Comparison of ENCODE assay signal across 14 cellular contexts in the genomic region with DNA sequence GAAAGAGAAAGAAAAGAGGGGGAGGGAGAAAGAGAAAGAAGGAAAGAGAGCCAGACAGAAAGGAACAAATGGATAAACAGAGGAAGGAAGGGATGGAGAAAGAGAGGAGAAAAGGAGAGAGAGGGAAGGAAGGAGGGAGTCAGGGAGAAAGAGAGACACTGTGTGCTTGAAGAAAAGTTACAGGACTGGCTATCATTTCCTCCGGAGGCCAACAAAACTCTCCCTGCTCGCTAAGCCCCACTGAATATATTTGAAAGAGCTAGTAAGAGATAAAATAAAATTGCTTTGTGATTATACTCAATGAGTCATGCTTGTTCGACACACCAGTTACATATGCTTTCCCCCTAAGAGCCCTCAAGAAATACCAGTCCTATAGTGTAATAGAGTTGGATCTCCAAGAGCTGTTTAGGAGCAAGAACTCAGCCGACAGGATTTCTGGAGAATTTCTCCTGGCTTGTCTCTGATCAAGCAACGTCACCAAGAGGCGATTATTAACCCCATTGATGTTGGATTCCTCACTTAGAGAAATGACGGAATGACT.
A peak's percentile ranks its signal among the peaks of the same experiment; 100 is the strongest.
DNase-seq lines count a peak whose midpoint lies in the region; ATAC-seq and TF ChIP-seq lines count a peak whose summit lies in the region.
"Had no signal": no experiment of that assay in that cellular context is flagged by ENCODE, and none has a peak within 500 bp of the region (broad histone marks: within the 10 kb centered on the region; RNA-seq: fewer than 3 reads in every experiment).

No MANE protein-coding gene starts in this region.

- TF ChIP-seq CTCF in mammary epithelial cell (conservative IDR thresholded peaks at IDR 0.05 in 1 of 2, IDR thresholded peaks at IDR 0.05 in 1 of 2; ENCODE audit: extremely low read depth in 1 of 2, insufficient read depth in 1 of 2, low read depth in 1 of 2, low read length in 2 of 2): no peak
- TF ChIP-seq CTCF in breast epithelium (IDR thresholded peaks at IDR 0.05): no peak
- no peak for TF ChIP-seq CTCF in fibroblast of villous mesenchyme (IDR thresholded peaks at IDR 0.05; ENCODE audit: insufficient read depth, low read depth, low read length)
- no peak for TF ChIP-seq CTCF in smooth muscle cell (IDR thresholded peaks at IDR 0.05; ENCODE audit: borderline replicate concordance, insufficient read depth, poor library complexity, severe bottlenecking)
- TF ChIP-seq CTCF in sigmoid colon (IDR thresholded peaks at IDR 0.05): no peak

- H3K27ac ChIP-seq in mammary epithelial cell (ENCODE audit: insufficient read depth, low read depth, low read length) (no peak overlapping the region), breast epithelium (no peak overlapping the region), smooth muscle cell (ENCODE audit: low read depth) (peak overlapping the region; percentile 96), sigmoid colon (no peak overlapping the region)
- H3K27ac ChIP-seq: 22Rv1, ovary had no signal

- in situ Hi-C loops in mammary epithelial cell (cut with MboI; ENCODE audit: low sequenced_read_pairs in 2 of 2): loop anchor here in 1 of 2 donors (10.0 kb wide), 1 partner anchor 301 kb away; no protein-coding TSS in a partner anchor

- BruUV-seq in mammary epithelial cell (replicated peaks; lab: Mats Ljungman, UMichigan): no TSS peak

- no peaks in the 10 kb centered on the region for H3F3A ChIP-seq in smooth muscle cell (ENCODE audit: low read depth)

- no peaks in the 10 kb centered on the region for H3K4me1 ChIP-seq in mammary epithelial cell (ENCODE audit: insufficient read depth, low read length)
- no peaks in the 10 kb centered on the region for H3K4me1 ChIP-seq in breast epithelium
- no peaks in the 10 kb centered on the region for H3K4me1 ChIP-seq in smooth muscle cell (ENCODE audit: low read depth)
- H3K4me1 ChIP-seq in sigmoid colon: no peaks in the 10 kb centered on the region

- H3K4me2 ChIP-seq in mammary epithelial cell (ENCODE audit: insufficient read depth, low read depth, low read length) (no peak overlapping the region), smooth muscle cell (peak overlapping the region; percentile 66)

- H3K9ac ChIP-seq in mammary epithelial cell (ENCODE audit: insufficient read depth, low read length): no peak overlapping the region
- H3K9ac ChIP-seq in smooth muscle cell (ENCODE audit: low read depth): peak overlapping the region; percentile 88

- 50% methylated on average over 7 of the region's 7 CpGs for WGBS in mammary epithelial cell (ENCODE audit: low coverage, missing lambda C conversion rate)
- 23% methylated on average over 7 of the region's 7 CpGs for WGBS in smooth muscle cell (ENCODE audit: low lambda C conversion rate)
- 74 to 76% methylated on average over 7 of the region's 7 CpGs for WGBS in sigmoid colon, 2 donors

- H3K79me2 ChIP-seq in mammary epithelial cell (ENCODE audit: insufficient read depth, low read length) (no peaks in the 10 kb centered on the region), smooth muscle cell (ENCODE audit: low read depth) (no peaks in the 10 kb centered on the region)

- TF ChIP-seq POLR2A in breast epithelium (IDR thresholded peaks at IDR 0.05) (no peak), sigmoid colon (IDR thresholded peaks at IDR 0.05) (no peak)

- no peak overlapping the region for H3K4me3 ChIP-seq in mammary epithelial cell (replicated peaks in 1 of 3; ENCODE audit: insufficient read depth in 1 of 3, low read depth in 2 of 3, low read length in 3 of 3)
- no peak overlapping the region for H3K4me3 ChIP-seq in breast epithelium
- H3K4me3 ChIP-seq in fibroblast of villous mesenchyme (ENCODE audit: low read depth, low read length): peak overlapping the region; percentile 15
- H3K4me3 ChIP-seq in smooth muscle cell: peak overlapping the region; percentile 7
- H3K4me3 ChIP-seq in sigmoid colon: no peak overlapping the region
- H3K4me3 ChIP-seq: ovary had no signal

- DNase-seq in mammary epithelial cell (peak; percentile 19), breast epithelium (ENCODE audit: low spot score in 2 of 2) (no peak), amniotic stem cell (lab: John Stamatoyannopoulos, UW) (peak; percentile 58), fibroblast of villous mesenchyme (ENCODE audit: low read depth) (peak; percentile 79), smooth muscle cell (lab: John Stamatoyannopoulos, UW; ENCODE audit: unreplicated experiment) (no peak), head of caudate nucleus (no peak), left lobe of liver (ENCODE audit: low spot score) (no peak), sigmoid colon (no peak)
- DNase-seq: activated CD4-positive, alpha-beta memory T cell treated with anti-CD3 and anti-CD28 coated beads, Interleukin-2, amount 10 ng/mL, durations not matched to agents 7 days and 5 days; Kasumi-1; NCI-H187; NCI-H748 treated with DMSO at 0.1 percent for 48 hours; ovary had no signal

- no peak for ATAC-seq in left lobe of liver

- H2AFZ ChIP-seq in mammary epithelial cell (ENCODE audit: low read depth, low read length) (no peak overlapping the region), smooth muscle cell (ENCODE audit: low read depth) (no peak overlapping the region)

- intact Hi-C loops in mammary epithelial cell (cut with micrococcal nuclease): no loop called here
- intact Hi-C loops in breast epithelium (cut with DNase I; ENCODE audit: low total_unique reads): no loop called here
- intact Hi-C loops in head of caudate nucleus (cut with DNase I): no loop called here
- intact Hi-C loops in sigmoid colon (cut with DNase I): no loop called here

- dilution Hi-C loops in mammary epithelial cell (cut with HindIII; ENCODE audit: low sequenced_read_pairs): no loop called here

- TF ChIP-seq EP300 in sigmoid colon (IDR thresholded peaks at IDR 0.05): no peak

- CTCF ChIA-PET in mammary epithelial cell (lab: Charles Lee; ENCODE audit: low non-redundant PET): interaction anchor here (0.7 kb wide), 1 partner anchor 305 kb away, joined by 5 read pairs; no protein-coding TSS in a partner anchor

- H3K36me3 ChIP-seq in mammary epithelial cell (ENCODE audit: insufficient read depth, low read length) (no peaks in the 10 kb centered on the region), breast epithelium (no peaks in the 10 kb centered on the region), smooth muscle cell (ENCODE audit: low read depth) (no peaks in the 10 kb centered on the region), sigmoid colon (no peaks in the 10 kb centered on the region)
- H3K36me3 ChIP-seq: ovary had no signal

- no peaks in the 10 kb centered on the region for H3K27me3 ChIP-seq in mammary epithelial cell (ENCODE audit: insufficient read depth, low read length)
- H3K27me3 ChIP-seq in breast epithelium: no peaks in the 10 kb centered on the region
- H3K27me3 ChIP-seq in smooth muscle cell (ENCODE audit: low read depth): no peaks in the 10 kb centered on the region
- H3K27me3 ChIP-seq in sigmoid colon: peaks cover 0 to 3% (median 0%) of the 10 kb centered on the region in 3 donors
- H3K27me3 ChIP-seq: ovary had no signal

- H3K9me3 ChIP-seq in mammary epithelial cell (replicated peaks; ENCODE audit: insufficient read depth, low read length): peaks cover 8% of the 10 kb centered on the region
- no peaks in the 10 kb centered on the region for H3K9me3 ChIP-seq in breast epithelium
- no peaks in the 10 kb centered on the region for H3K9me3 ChIP-seq in smooth muscle cell (replicated peaks; ENCODE audit: low read depth)
- no peaks in the 10 kb centered on the region for H3K9me3 ChIP-seq in sigmoid colon

- H4K20me1 ChIP-seq in mammary epithelial cell (ENCODE audit: insufficient read depth, low read length) (no peaks in the 10 kb centered on the region), smooth muscle cell (ENCODE audit: low read depth) (no peaks in the 10 kb centered on the region)

Comparison
In these comparisons a context has a peak if more than half of its experiments do, and no peak if none do; other contexts are left out.
1. DNase-seq: peak in mammary epithelial cell (single experiment), amniotic stem cell (single experiment) and fibroblast of villous mesenchyme (single experiment); none in breast epithelium (0 of 2), smooth muscle cell (single experiment), head of caudate nucleus (0 of 42), left lobe of liver (single experiment) and sigmoid colon (single experiment).
2. H3K4me3 ChIP-seq: peak in fibroblast of villous mesenchyme (single experiment) and smooth muscle cell (single experiment); none in mammary epithelial cell (0 of 3), breast epithelium (0 of 3) and sigmoid colon (0 of 4).